Comparison of ENCODE assay signal across 18 cellular contexts in genomic region chr9:89915187-89915586, GRCh38.
DNase-seq lines count a peak whose midpoint lies in the region; ATAC-seq, FAIRE-seq and TF ChIP-seq lines count a peak whose summit lies in the region.
"Had no signal": no experiment of that assay in that cellular context is flagged by ENCODE, and none has a peak within 500 bp of the region (broad histone marks: within the 10 kb centered on the region; RNA-seq: fewer than 3 reads in every experiment).

No MANE protein-coding gene starts in this region.

- H3K23ac ChIP-seq in trophoblast cell (ENCODE audit: low read length), result no peak overlapping the region

- no peak overlapping the region for H3K4me3 Mint-ChIP-seq in activated CD8-positive, alpha-beta T cell treated with anti-CD3 and anti-CD28 coated beads for 36 hours
- H3K4me3 Mint-ChIP-seq in activated CD8-positive, alpha-beta T cell treated with anti-CD3 and anti-CD28 coated beads, Interleukin-2, amount 10 ng/mL, durations not matched to agents 7 days and 5 days, result no peak overlapping the region
- no peak overlapping the region for H3K4me3 Mint-ChIP-seq in stimulated activated naive CD8-positive, alpha-beta T cell treated with anti-CD3 and anti-CD28 coated beads, Interleukin-15, amount 100 ng/mL, for 72 hours
- H3K4me3 Mint-ChIP-seq: CD8-positive, alpha-beta memory T cell had no signal

- H2BK120ac ChIP-seq in trophoblast cell (ENCODE audit: insufficient read depth, low read length, poor library complexity), result no peak overlapping the region

- H3K9me3 Mint-ChIP-seq in activated CD8-positive, alpha-beta T cell treated with anti-CD3 and anti-CD28 coated beads for 36 hours, result no peaks in the 10 kb centered on the region
- no peaks in the 10 kb centered on the region for H3K9me3 Mint-ChIP-seq in activated CD8-positive, alpha-beta T cell treated with anti-CD3 and anti-CD28 coated beads, Interleukin-2, amount 10 ng/mL, durations not matched to agents 7 days and 5 days (ENCODE audit: insufficient read depth)
- no peaks in the 10 kb centered on the region for H3K9me3 Mint-ChIP-seq in stimulated activated naive CD8-positive, alpha-beta T cell treated with anti-CD3 and anti-CD28 coated beads, Interleukin-15, amount 100 ng/mL, for 72 hours
- H3K9me3 Mint-ChIP-seq: CD8-positive, alpha-beta memory T cell had no signal

- FAIRE-seq in urothelium cell line (lab: Jason Lieb, UNC), result no peak
- FAIRE-seq: H1, HTR-8/SVneo had no signal

- intact Hi-C loops in activated CD8-positive, alpha-beta T cell treated with anti-CD3 and anti-CD28 coated beads for 36 hours (cut with micrococcal nuclease), result no loop called here
- intact Hi-C loops in Right ventricle myocardium inferior (cut with DNase I), result loop anchor here (5.0 to 10.0 kb wide), 2 partner anchors 33 to 110 kb away; no protein-coding TSS in a partner anchor
- intact Hi-C loops in lower lobe of right lung (cut with DNase I), result no loop called here

- H2BK5ac ChIP-seq in trophoblast cell (ENCODE audit: low read depth, low read length, poor library complexity), result no peak overlapping the region

- H3K14ac ChIP-seq in trophoblast cell (ENCODE audit: low read length), result no peak overlapping the region

- H3K27ac Mint-ChIP-seq in activated CD8-positive, alpha-beta T cell treated with anti-CD3 and anti-CD28 coated beads for 36 hours, result no peak overlapping the region
- no peak overlapping the region for H3K27ac Mint-ChIP-seq in activated CD8-positive, alpha-beta T cell treated with anti-CD3 and anti-CD28 coated beads, Interleukin-2, amount 10 ng/mL, durations not matched to agents 7 days and 5 days
- H3K27ac Mint-ChIP-seq in stimulated activated naive CD8-positive, alpha-beta T cell treated with anti-CD3 and anti-CD28 coated beads, Interleukin-15, amount 100 ng/mL, for 72 hours, result no peak overlapping the region
- H3K27ac Mint-ChIP-seq: CD8-positive, alpha-beta memory T cell had no signal

- POLR2A ChIA-PET in activated CD8-positive, alpha-beta T cell treated with anti-CD3 and anti-CD28 coated beads for 36 hours (lab: Charles Lee), result no interaction called here
- POLR2A ChIA-PET in activated CD8-positive, alpha-beta T cell treated with anti-CD3 and anti-CD28 coated beads, Interleukin-2, amount 10 ng/mL, durations not matched to agents 7 days and 5 days (lab: Charles Lee), result no interaction called here

- CTCF ChIA-PET in activated CD8-positive, alpha-beta T cell treated with anti-CD3 and anti-CD28 coated beads for 36 hours (lab: Charles Lee), result interaction anchor here (0.7 to 2.7 kb wide), 4 partner anchors 11 to 317 kb away, joined by 3 to 10 read pairs (median 8); no protein-coding TSS in a partner anchor
- CTCF ChIA-PET in activated CD8-positive, alpha-beta T cell treated with anti-CD3 and anti-CD28 coated beads, Interleukin-2, amount 10 ng/mL, durations not matched to agents 7 days and 5 days (lab: Charles Lee), result interaction anchor here (1.2 to 2.8 kb wide), 6 partner anchors 14 to 317 kb away, joined by 3 to 11 read pairs (median 5); no protein-coding TSS in a partner anchor

- H3K27me3 Mint-ChIP-seq in activated CD8-positive, alpha-beta T cell treated with anti-CD3 and anti-CD28 coated beads for 36 hours, result peaks cover 5% of the 10 kb centered on the region
- peaks cover 32% of the 10 kb centered on the region for H3K27me3 Mint-ChIP-seq in activated CD8-positive, alpha-beta T cell treated with anti-CD3 and anti-CD28 coated beads, Interleukin-2, amount 10 ng/mL, durations not matched to agents 7 days and 5 days (ENCODE audit: low read depth)
- H3K27me3 Mint-ChIP-seq in stimulated activated naive CD8-positive, alpha-beta T cell treated with anti-CD3 and anti-CD28 coated beads, Interleukin-15, amount 100 ng/mL, for 72 hours, result peaks cover 39% of the 10 kb centered on the region

- no peak for ATAC-seq in activated CD8-positive, alpha-beta T cell treated with anti-CD3 and anti-CD28 coated beads for 36 hours
- ATAC-seq in activated CD8-positive, alpha-beta T cell treated with anti-CD3 and anti-CD28 coated beads, Interleukin-2, amount 10 ng/mL, durations not matched to agents 7 days and 5 days, result no peak
- ATAC-seq in Right ventricle myocardium inferior (no peak), lower lobe of right lung (no peak)
- peak; percentile 59 for ATAC-seq in stimulated activated naive CD8-positive, alpha-beta T cell treated with anti-CD3 and anti-CD28 coated beads, Interleukin-15, amount 100 ng/mL, for 72 hours

- peaks cover 11% of the 10 kb centered on the region for H3K79me1 ChIP-seq in trophoblast cell (ENCODE audit: low read length)

- no peak overlapping the region for H4K12ac ChIP-seq in trophoblast cell (ENCODE audit: low read depth, low read length)

- no peak overlapping the region for H3K27ac ChIP-seq in right atrium auricular region
- no peak overlapping the region for H3K27ac ChIP-seq in trophoblast cell (ENCODE audit: low read depth, low read length)
- no peak overlapping the region for H3K27ac ChIP-seq in lower lobe of right lung
- H3K27ac ChIP-seq: BLaER1 had no signal

- H3K79me2 ChIP-seq in trophoblast cell (ENCODE audit: control insufficient read depth, insufficient read depth, low read length, poor library complexity), result no peaks in the 10 kb centered on the region

- no peaks in the 10 kb centered on the region for H3K27me3 ChIP-seq in right atrium auricular region
- no peaks in the 10 kb centered on the region for H3K27me3 ChIP-seq in trophoblast cell (ENCODE audit: insufficient read depth, low read length)
- no peaks in the 10 kb centered on the region for H3K27me3 ChIP-seq in lower lobe of right lung (ENCODE audit: low read depth)
- H3K27me3 ChIP-seq: BLaER1 had no signal

- H3K9me3 ChIP-seq in right atrium auricular region (no peaks in the 10 kb centered on the region), trophoblast cell (ENCODE audit: insufficient read depth, low read depth, low read length) (no peaks in the 10 kb centered on the region), lower lobe of right lung (no peaks in the 10 kb centered on the region)
- H3K9me3 ChIP-seq: BLaER1, Caco-2, HAP-1 had no signal

- DNase-seq in activated CD8-positive, alpha-beta T cell treated with anti-CD3 and anti-CD28 coated beads for 36 hours, result peak; percentile 23
- DNase-seq in activated CD8-positive, alpha-beta T cell treated with anti-CD3 and anti-CD28 coated beads, Interleukin-2, amount 10 ng/mL, durations not matched to agents 7 days and 5 days, result no peak
- peak; percentile 46 for DNase-seq in right atrium auricular region (ENCODE audit: low spot score)
- no peak for DNase-seq in Right ventricle myocardium inferior (ENCODE audit: missing footprints)
- DNase-seq in trophoblast cell, result no peak
- peak in 1 of 2 donors; percentile 41 for DNase-seq in stimulated activated naive CD8-positive, alpha-beta T cell treated with anti-CD3 and anti-CD28 coated beads, Interleukin-15, amount 100 ng/mL, for 72 hours
- no peak for DNase-seq in lower lobe of right lung
- DNase-seq in urothelium cell line (ENCODE audit: low spot score), result no peak
- DNase-seq: 8988T; AML-193; Caco-2; CD8-positive, alpha-beta memory T cell; DND-41; GDM1 had no signal

- H3K36me3 ChIP-seq in right atrium auricular region (no peaks in the 10 kb centered on the region), trophoblast cell (ENCODE audit: control insufficient read depth in 1 of 2, insufficient read depth in 2 of 2, low read length in 2 of 2) (no peaks in the 10 kb centered on the region), lower lobe of right lung (no peaks in the 10 kb centered on the region)
- H3K36me3 ChIP-seq: BLaER1, HAP-1 had no signal

- peaks cover 14% of the 10 kb centered on the region for H3K4me1 Mint-ChIP-seq in activated CD8-positive, alpha-beta T cell treated with anti-CD3 and anti-CD28 coated beads for 36 hours (ENCODE audit: low read depth)
- H3K4me1 Mint-ChIP-seq in activated CD8-positive, alpha-beta T cell treated with anti-CD3 and anti-CD28 coated beads, Interleukin-2, amount 10 ng/mL, durations not matched to agents 7 days and 5 days (ENCODE audit: low read depth), result peaks cover 5% of the 10 kb centered on the region
- H3K4me1 Mint-ChIP-seq in stimulated activated naive CD8-positive, alpha-beta T cell treated with anti-CD3 and anti-CD28 coated beads, Interleukin-15, amount 100 ng/mL, for 72 hours, result peaks cover 23% of the 10 kb centered on the region

- no peak overlapping the region for H3K18ac ChIP-seq in trophoblast cell (ENCODE audit: low read length)

- TF ChIP-seq CTCF in activated CD8-positive, alpha-beta T cell treated with anti-CD3 and anti-CD28 coated beads for 36 hours (IDR thresholded peaks at IDR 0.05), result no peak
- TF ChIP-seq CTCF in right atrium auricular region (IDR thresholded peaks at IDR 0.05) (no peak), lower lobe of right lung (IDR thresholded peaks at IDR 0.05) (no peak)

- H3K4me1 ChIP-seq in right atrium auricular region (no peaks in the 10 kb centered on the region), trophoblast cell (ENCODE audit: control insufficient read depth in 1 of 2, insufficient read depth in 2 of 2, low read length in 2 of 2) (peaks cover 15 to 23% of the 10 kb centered on the region in 2 experiments), lower lobe of right lung (peaks cover 7% of the 10 kb centered on the region)
- H3K4me1 ChIP-seq: HAP-1 had no signal

- H2AFZ ChIP-seq in trophoblast cell (ENCODE audit: insufficient read depth, low read length, poor library complexity), result no peak overlapping the region

- H4K8ac ChIP-seq in trophoblast cell (ENCODE audit: low read depth, low read length), result no peak overlapping the region

- H3K4me3 ChIP-seq in right atrium auricular region, result no peak overlapping the region
- H3K4me3 ChIP-seq in trophoblast cell (ENCODE audit: low read depth, low read length), result no peak overlapping the region
- H3K4me3 ChIP-seq in lower lobe of right lung, result no peak overlapping the region
- H3K4me3 ChIP-seq: BLaER1, HAP-1 had no signal

- peak overlapping the region; percentile 75 for H2BK12ac ChIP-seq in trophoblast cell (ENCODE audit: low read length)

- no CpG with 5 or more reads among the region's 3 CpGs for WGBS in trophoblast cell (ENCODE audit: extremely low coverage, insufficient coverage, insufficient read length)

- H3K4ac ChIP-seq in trophoblast cell (ENCODE audit: low read depth, low read length), result no peak overlapping the region

- no peak overlapping the region for H3K9ac ChIP-seq in trophoblast cell (ENCODE audit: low read length)
- H3K9ac ChIP-seq: BLaER1 had no signal

- no peak overlapping the region for H3K4me2 ChIP-seq in trophoblast cell (ENCODE audit: low read length)
- H3K4me2 ChIP-seq: BLaER1 had no signal

- no peak overlapping the region for H2AK5ac ChIP-seq in trophoblast cell (ENCODE audit: low read length)

- H3K36me3 Mint-ChIP-seq in activated CD8-positive, alpha-beta T cell treated with anti-CD3 and anti-CD28 coated beads for 36 hours (ENCODE audit: low read depth), result no peaks in the 10 kb centered on the region
- no peaks in the 10 kb centered on the region for H3K36me3 Mint-ChIP-seq in activated CD8-positive, alpha-beta T cell treated with anti-CD3 and anti-CD28 coated beads, Interleukin-2, amount 10 ng/mL, durations not matched to agents 7 days and 5 days (ENCODE audit: low read depth)
- H3K36me3 Mint-ChIP-seq: CD8-positive, alpha-beta memory T cell had no signal

- no peak overlapping the region for H4K91ac ChIP-seq in trophoblast cell (ENCODE audit: low read depth, low read length)

Comparison
In these comparisons a context has a peak if more than half of its experiments do, and no peak if none do; other contexts are left out.
1. DNase-seq: peak in activated CD8-positive, alpha-beta T cell treated with anti-CD3 and anti-CD28 coated beads for 36 hours (single experiment) and right atrium auricular region (single experiment); none in activated CD8-positive, alpha-beta T cell treated with anti-CD3 and anti-CD28 coated beads, Interleukin-2, amount 10 ng/mL, durations not matched to agents 7 days and 5 days (single experiment), Right ventricle myocardium inferior (single experiment), trophoblast cell (0 of 2), lower lobe of right lung (single experiment) and urothelium cell line (single experiment).